9 cellular contexts compared by ENCODE assay signal in genomic region chr3:115784739-115785571, GRCh38.
DNase-seq lines count a peak whose midpoint lies in the region; ATAC-seq and TF ChIP-seq lines count a peak whose summit lies in the region.
"Had no signal": no experiment of that assay in that cellular context is flagged by ENCODE, and none has a peak within 500 bp of the region (broad histone marks: within the 10 kb centered on the region; RNA-seq: fewer than 3 reads in every experiment).

No MANE protein-coding gene starts in this region.

- 4 to 5% methylated on average over 11 of the region's 11 CpGs for WGBS in heart right ventricle, 2 donors
- WGBS in SK-N-SH (ENCODE audit: low lambda C conversion rate) = 5% methylated on average over 11 of the region's 11 CpGs

- intact Hi-C loops in heart right ventricle (cut with DNase I) = loop anchor here in 9 of 10 donors (1.0 to 10.0 kb wide), 8 partner anchors 73 to 960 kb away; no protein-coding TSS in a partner anchor
- intact Hi-C loops in Right ventricle myocardium superior (cut with DNase I) = loop anchor here (10.0 kb wide), 1 partner anchor 570 kb away; no protein-coding TSS in a partner anchor

- H3K9me3 ChIP-seq in heart right ventricle = no peaks in the 10 kb centered on the region
- H3K9me3 ChIP-seq in SK-N-SH = no peaks in the 10 kb centered on the region
- H3K9me3 ChIP-seq in neuron (ENCODE audit: low read length) = no peaks in the 10 kb centered on the region
- H3K9me3 ChIP-seq: mucosa of descending colon had no signal

- H3K9me2 ChIP-seq in SK-N-SH = no peaks in the 10 kb centered on the region

- H3K4me3 ChIP-seq in heart right ventricle (peak overlapping the region in 9 of 10 donors; percentile 51 to 86 (median 71)), SK-N-SH (ENCODE audit: low read depth in 2 of 2, low read length in 1 of 2) (peak overlapping the region; percentile 59 to 66), epithelial cell of proximal tubule (ENCODE audit: low read depth, low read length) (peak overlapping the region; percentile 68), neuron (ENCODE audit: low read length) (peak overlapping the region; percentile 55)

- H3K4me2 ChIP-seq in SK-N-SH = peak overlapping the region; percentile 81

- TF ChIP-seq CTCF in heart right ventricle (IDR thresholded peaks at IDR 0.05) = peak in 1 of 9 donors; percentile 23
- TF ChIP-seq CTCF in SK-N-SH (IDR thresholded peaks at IDR 0.05) = no peak
- TF ChIP-seq CTCF in epithelial cell of proximal tubule (conservative IDR thresholded peaks at IDR 0.05; ENCODE audit: low read depth, low read length) = no peak

- no peak for DNase-seq in heart right ventricle
- no peak for DNase-seq in Right ventricle myocardium superior
- DNase-seq in SK-N-SH = peak; percentile 68
- no peak for DNase-seq in epithelial cell of proximal tubule (ENCODE audit: low read depth)
- no peak for DNase-seq in SW 1271 (lab: John Stamatoyannopoulos, UW)
- DNase-seq in NCI-H524 treated with DMSO at 0.1 percent for 48 hours (lab: John Stamatoyannopoulos, UW) = no peak

- peaks cover 27% of the 10 kb centered on the region for H3F3A ChIP-seq in SK-N-SH (replicated peaks; ENCODE audit: insufficient read depth)

- H3K36me3 ChIP-seq in heart right ventricle = no peaks in the 10 kb centered on the region
- H3K36me3 ChIP-seq in SK-N-SH (replicated peaks in 1 of 2; ENCODE audit: control insufficient read depth in 1 of 2, insufficient read depth in 2 of 2, low read length in 1 of 2) = no peaks in the 10 kb centered on the region
- H3K36me3 ChIP-seq in neuron (ENCODE audit: insufficient read depth, low read length) = no peaks in the 10 kb centered on the region

- no peaks in the 10 kb centered on the region for H3K79me2 ChIP-seq in SK-N-SH (ENCODE audit: insufficient read depth)

- no peaks in the 10 kb centered on the region for H4K20me1 ChIP-seq in SK-N-SH (ENCODE audit: insufficient read depth)

- ATAC-seq in heart right ventricle = peak in 1 of 8 donors; percentile 18
- ATAC-seq in Right ventricle myocardium superior (ENCODE audit: poor library complexity) = no peak
- ATAC-seq in GM21360 (IDR thresholded peaks at IDR 0.05; ENCODE audit: unreplicated experiment) = no peak

- H3K27ac ChIP-seq in heart right ventricle (peak overlapping the region in 9 of 10 donors; percentile 90 to 97 (median 95)), SK-N-SH (ENCODE audit: low read depth in 2 of 2, low read length in 1 of 2) (peak overlapping the region; percentile 97)

- peak; percentile 19 to 49; a peak in 2 of 4 replicates for TF ChIP-seq EP300 in SK-N-SH (IDR thresholded peaks at IDR 0.05; ENCODE audit: borderline replicate concordance in 1 of 2, low read depth in 1 of 2, low read length in 1 of 2)

- H3K9ac ChIP-seq in SK-N-SH = peak overlapping the region; percentile 95

- H3K27me3 ChIP-seq in heart right ventricle (peaks cover 0 to 10% (median 0%) of the 10 kb centered on the region in 7 donors), SK-N-SH (ENCODE audit: insufficient read depth) (no peaks in the 10 kb centered on the region), neuron (ENCODE audit: insufficient read depth, low read length) (no peaks in the 10 kb centered on the region)

- no peak; the same call in 1 of the 2 replicates for TF ChIP-seq RAD21 in SK-N-SH (IDR thresholded peaks at IDR 0.05; ENCODE audit: low read length)

- peak overlapping the region; percentile 82 for H2AFZ ChIP-seq in SK-N-SH (ENCODE audit: low read depth)
- H2AFZ ChIP-seq in neuron (ENCODE audit: low read depth, low read length) = peak overlapping the region; percentile 87

- CTCF ChIA-PET in SK-N-SH (lab: Yijun Ruan, JAX) = interaction anchor here (0.6 to 6.1 kb wide), 87 partner anchors 10 to 1713 kb away, joined by 3 to 85 read pairs (median 5); no protein-coding TSS in a partner anchor

- POLR2A ChIA-PET in SK-N-SH (lab: Yijun Ruan, JAX) = interaction anchor here (0.7 to 3.7 kb wide), 7 partner anchors 24 to 638 kb away, joined by 3 to 65 read pairs (median 7); partner anchors contain the start of gene ZBTB20

- H3K4me1 ChIP-seq in heart right ventricle (peaks cover 0 to 18% (median 8%) of the 10 kb centered on the region in 9 donors), SK-N-SH (ENCODE audit: control insufficient read depth in 1 of 2, insufficient read depth in 2 of 2, low read depth in 1 of 2, low read length in 1 of 2) (peaks cover 10 to 18% of the 10 kb centered on the region in 2 experiments), neuron (ENCODE audit: insufficient read depth, low read length) (peaks cover 22% of the 10 kb centered on the region)

TF ChIP-seq in SK-N-SH, 30 proteins besides CTCF, POLR2A, EP300 and RAD21:
- no peak for TF ChIP-seq RXRA (IDR thresholded peaks at IDR 0.05; ENCODE audit: borderline replicate concordance, low read depth)
- peak; percentile 68 for TF ChIP-seq PBX3 (IDR thresholded peaks at IDR 0.05)
- TF ChIP-seq RFX5 (IDR thresholded peaks at IDR 0.05; ENCODE audit: low read length) = no peak
- peak; percentile 33; the same call in 1 of the 2 replicates for TF ChIP-seq REST (IDR thresholded peaks at IDR 0.05; ENCODE audit: low read depth, low read length)
- peak; percentile 30; the same call in 1 of the 2 replicates for TF ChIP-seq RCOR1 (IDR thresholded peaks at IDR 0.05; ENCODE audit: low read length)
- TF ChIP-seq JUND (IDR thresholded peaks at IDR 0.05) = peak; percentile 30
- TF ChIP-seq MXI1 (IDR thresholded peaks at IDR 0.05; ENCODE audit: low read depth, low read length) = peak; percentile 86
- peak; percentile 24; the same call in 1 of the 2 replicates for TF ChIP-seq POLR2AphosphoS5 (IDR thresholded peaks at IDR 0.05; ENCODE audit: low read depth, low read length)
- TF ChIP-seq SIN3A (IDR thresholded peaks at IDR 0.05; ENCODE audit: borderline replicate concordance, low read depth, low read length) = peak; percentile 34; the same call in 1 of the 2 replicates
- TF ChIP-seq TCF12 (IDR thresholded peaks at IDR 0.05) = peak; percentile 83
